Comparison of ENCODE assay signal across 1 cellular context in genomic region chr3:123961508-123961856, GRCh38.
TF ChIP-seq lines count a peak whose summit lies in the region.

No MANE protein-coding gene starts in this region.

TF ChIP-seq in IMR-90, 13 proteins besides CTCF, POLR2A, EP300 and RAD21 (continued from another document):
- TF ChIP-seq USF2 (IDR thresholded peaks at IDR 0.05; ENCODE audit: low read depth, low read length) (no peak), MAZ (IDR thresholded peaks at IDR 0.05; ENCODE audit: borderline replicate concordance, low read depth, low read length) (no peak), CHD1 (IDR thresholded peaks at IDR 0.05; ENCODE audit: low read depth, low read length) (no peak), MAFK (IDR thresholded peaks at IDR 0.05; ENCODE audit: low read depth, low read length) (no peak), BHLHE40 (IDR thresholded peaks at IDR 0.05; ENCODE audit: low read depth, low read length) (no peak), RCOR1 (IDR thresholded peaks at IDR 0.05; ENCODE audit: insufficient replicate concordance, low read length) (no peak)
